ENCODE assay signal across 1 cellular context in genomic region chr2:236642125-236642524, GRCh38.
TF ChIP-seq lines count a peak whose summit lies in the region.

No MANE protein-coding gene starts in this region.

TF ChIP-seq in SK-N-SH, 30 proteins besides CTCF, POLR2A, EP300 and RAD21 (continued from another document):
- no peak for TF ChIP-seq USF2 (IDR thresholded peaks at IDR 0.05; ENCODE audit: borderline replicate concordance, low read depth, low read length)
- no peak for TF ChIP-seq IRF3 (IDR thresholded peaks at IDR 0.05; ENCODE audit: low read depth, low read length)
- no peak for TF ChIP-seq RXRA (IDR thresholded peaks at IDR 0.05; ENCODE audit: borderline replicate concordance, low read depth)
- no peak for TF ChIP-seq RFX5 (IDR thresholded peaks at IDR 0.05; ENCODE audit: low read length)
- no peak for TF ChIP-seq RCOR1 (IDR thresholded peaks at IDR 0.05; ENCODE audit: low read length)
